8 cellular contexts compared by ENCODE assay signal in genomic region chr16:70267516-70267915, GRCh38. TPM values are rescaled to one million over a fixed set of nuclear protein-coding genes. Genes with fewer than 3 reads are reported as not detected.
DNase-seq lines count a peak whose midpoint lies in the region; ATAC-seq, FAIRE-seq and TF ChIP-seq lines count a peak whose summit lies in the region.

No MANE protein-coding gene starts in this region.

- no peaks in the 10 kb centered on the region for H3K9me3 ChIP-seq in adipocyte (ENCODE audit: control insufficient read depth, low read length)
- no peaks in the 10 kb centered on the region for H3K9me3 ChIP-seq in keratinocyte (ENCODE audit: control insufficient read depth, low read depth, low read length)

- H3K27me3 Mint-ChIP-seq in activated naive CD4-positive, alpha-beta T cell treated with anti-CD3 and anti-CD28 coated beads, Interleukin-2, amount 10 ng/mL, durations not matched to agents 7 days and 5 days: no peaks in the 10 kb centered on the region

- H2AFZ ChIP-seq in keratinocyte (ENCODE audit: control insufficient read depth, low read length): no peak overlapping the region

- H3K4me1 Mint-ChIP-seq in activated naive CD4-positive, alpha-beta T cell treated with anti-CD3 and anti-CD28 coated beads, Interleukin-2, amount 10 ng/mL, durations not matched to agents 7 days and 5 days: no peaks in the 10 kb centered on the region

- no peaks in the 10 kb centered on the region for H3K4me1 ChIP-seq in adipocyte (ENCODE audit: control insufficient read depth, insufficient read depth, low read length)
- no peaks in the 10 kb centered on the region for H3K4me1 ChIP-seq in keratinocyte (ENCODE audit: control insufficient read depth, extremely low read depth, insufficient read depth, low read length)

- DNase-seq in activated naive CD4-positive, alpha-beta T cell treated with anti-CD3 and anti-CD28 coated beads, Interleukin-2, amount 10 ng/mL, durations not matched to agents 7 days and 5 days: peak; percentile 49
- no peak for DNase-seq in activated naive CD4-positive, alpha-beta T cell treated with anti-CD3 and anti-CD28 coated beads, Interleukin-2, amount 50 U/mL, for 16 hours
- DNase-seq in LHCN-M2 (ENCODE audit: low read depth) (peak; percentile 52), adipocyte (ENCODE audit: low read depth) (peak; percentile 47), keratinocyte (ENCODE audit: low read depth, low spot score) (no peak)

- ATAC-seq in HG02885 (IDR thresholded peaks at IDR 0.05; ENCODE audit: poor library complexity, unreplicated experiment) (no peak), GM19324 (IDR thresholded peaks at IDR 0.05; ENCODE audit: low FRiP score, unreplicated experiment) (no peak), GM21447 (IDR thresholded peaks at IDR 0.05; ENCODE audit: unreplicated experiment) (no peak)

- H3K9ac ChIP-seq in adipocyte (ENCODE audit: low read length): no peak overlapping the region
- H3K9ac ChIP-seq in keratinocyte (ENCODE audit: control insufficient read depth, extremely low read depth, insufficient read depth, low read length): no peak overlapping the region

- H3K27ac ChIP-seq in keratinocyte (ENCODE audit: control insufficient read depth, insufficient read depth, low read length): no peak overlapping the region

- no peaks in the 10 kb centered on the region for H4K20me1 ChIP-seq in keratinocyte (ENCODE audit: control insufficient read depth, extremely low read depth, insufficient read depth, low read length)

- H3K36me3 Mint-ChIP-seq in activated naive CD4-positive, alpha-beta T cell treated with anti-CD3 and anti-CD28 coated beads, Interleukin-2, amount 10 ng/mL, durations not matched to agents 7 days and 5 days: peaks cover 49% of the 10 kb centered on the region

- H3K4me3 ChIP-seq in adipocyte (ENCODE audit: low read length): no peak overlapping the region
- no peak overlapping the region for H3K4me3 ChIP-seq in keratinocyte (ENCODE audit: control insufficient read depth in 2 of 3, extremely low read depth in 1 of 3, insufficient read depth in 2 of 3, low read depth in 1 of 3, low read length in 3 of 3)

- H3K79me2 ChIP-seq in keratinocyte (ENCODE audit: control insufficient read depth, insufficient read depth, low read length): no peaks in the 10 kb centered on the region

- peak; percentile 17 for FAIRE-seq in keratinocyte (lab: Jason Lieb, UNC)

- CTCF ChIA-PET in activated naive CD4-positive, alpha-beta T cell treated with anti-CD3 and anti-CD28 coated beads, Interleukin-2, amount 10 ng/mL, durations not matched to agents 7 days and 5 days (lab: Charles Lee): interaction anchor here (0.7 to 2.8 kb wide), 15 partner anchors 9 to 470 kb away, joined by 3 to 15 read pairs (median 4); partner anchors contain the start of genes AARS1 and EXOSC6

- H3K27ac Mint-ChIP-seq in activated naive CD4-positive, alpha-beta T cell treated with anti-CD3 and anti-CD28 coated beads, Interleukin-2, amount 10 ng/mL, durations not matched to agents 7 days and 5 days: no peak overlapping the region

- TF ChIP-seq CTCF in keratinocyte (optimal IDR thresholded peaks at IDR 0.05 in 1 of 3, IDR thresholded peaks at IDR 0.05 in 1 of 3, conservative IDR thresholded peaks at IDR 0.05 in 1 of 3; ENCODE audit: extremely low read depth in 1 of 3, insufficient read depth in 2 of 3, low read length in 3 of 3): peak; percentile 51 to 66 (median 60)

- H3K27me3 ChIP-seq in adipocyte (replicated peaks; ENCODE audit: control insufficient read depth, insufficient read depth, low read length) (no peaks in the 10 kb centered on the region), keratinocyte (ENCODE audit: control insufficient read depth, extremely low read depth, insufficient read depth, low read length) (no peaks in the 10 kb centered on the region)

- no peak overlapping the region for H3K4me2 ChIP-seq in keratinocyte (ENCODE audit: control insufficient read depth, extremely low read depth, insufficient read depth, low read depth, low read length)

- H3K36me3 ChIP-seq in adipocyte (ENCODE audit: control insufficient read depth, insufficient read depth, low read length, severe bottlenecking) (peaks cover 94% of the 10 kb centered on the region), keratinocyte (ENCODE audit: control insufficient read depth in 2 of 2, extremely low read depth in 1 of 2, insufficient read depth in 2 of 2, low read length in 2 of 2) (peaks cover 37 to 41% of the 10 kb centered on the region in 2 experiments)

- H3K9me3 Mint-ChIP-seq in activated naive CD4-positive, alpha-beta T cell treated with anti-CD3 and anti-CD28 coated beads, Interleukin-2, amount 10 ng/mL, durations not matched to agents 7 days and 5 days: no peaks in the 10 kb centered on the region

- no peaks in the 10 kb centered on the region for H3K9me1 ChIP-seq in keratinocyte (ENCODE audit: control insufficient read depth, extremely low read depth, insufficient read depth, low read length)

- dilution Hi-C loops in keratinocyte (cut with MboI; ENCODE audit: extremely low pct_ligation_motif_present, low sequenced_read_pairs): no loop called here

- no peak overlapping the region for H3K4me3 Mint-ChIP-seq in activated naive CD4-positive, alpha-beta T cell treated with anti-CD3 and anti-CD28 coated beads, Interleukin-2, amount 10 ng/mL, durations not matched to agents 7 days and 5 days

RNA-seq across cellular contexts. Expression of gene EXOSC6, which starts 15.8 kb away (rescaled TPM):
- total RNA-seq in LHCN-M2 (2014; rRNA removed): 31.3 and 33.4 TPM in 2 replicates
- polyA plus RNA-seq in LHCN-M2 (2012): 8.2 TPM
- 5.9 to 9.6 TPM (median 7.5 TPM) in 3 replicates for polyA plus RNA-seq in keratinocyte
- 4.6 TPM for polyA plus RNA-seq in keratinocyte (2011; ENCODE audit: low read depth)
- 5.9 and 6.6 TPM in 2 replicates for polyA plus RNA-seq in keratinocyte (2011; cell fraction: cytosol; rRNA removed)
- polyA plus RNA-seq in keratinocyte (2011; cell fraction: nucleus; rRNA removed): 13.0 and 13.3 TPM in 2 replicates
- polyA plus RNA-seq in keratinocyte (2012; ENCODE audit: low replicate concordance): 6.7 and 8.0 TPM in 2 replicates
- 5.4 to 6.8 TPM (median 5.8 TPM) in 3 replicates for polyA minus RNA-seq in keratinocyte
- polyA minus RNA-seq in keratinocyte (2011; cell fraction: cytosol; rRNA and poly(A)+ RNA removed): 15.9 TPM
- polyA minus RNA-seq in keratinocyte (2011; cell fraction: nucleus; rRNA and poly(A)+ RNA removed): 9.6 and 12.3 TPM in 2 replicates

RNA-seq across cellular contexts. Expression of gene AARS1, which starts 21.8 kb away (rescaled TPM):
- 50.8 and 54.3 TPM in 2 replicates for total RNA-seq in LHCN-M2 (2014; rRNA removed)
- polyA plus RNA-seq in LHCN-M2 (2012): 76.5 TPM
- polyA plus RNA-seq in keratinocyte: 78.3 to 99.2 TPM (median 83.7 TPM) in 3 replicates
- polyA plus RNA-seq in keratinocyte (2011; ENCODE audit: low read depth): 95.7 TPM
- polyA plus RNA-seq in keratinocyte (2011; cell fraction: cytosol; rRNA removed): 59.2 and 59.4 TPM in 2 replicates
- 123 and 127 TPM in 2 replicates for polyA plus RNA-seq in keratinocyte (2011; cell fraction: nucleus; rRNA removed)
- 82.4 and 139 TPM in 2 replicates for polyA plus RNA-seq in keratinocyte (2012; ENCODE audit: low replicate concordance)
- 107 to 118 TPM (median 118 TPM) in 3 replicates for polyA minus RNA-seq in keratinocyte
- polyA minus RNA-seq in keratinocyte (2011; cell fraction: cytosol; rRNA and poly(A)+ RNA removed): 68.1 TPM
- 83.9 and 123 TPM in 2 replicates for polyA minus RNA-seq in keratinocyte (2011; cell fraction: nucleus; rRNA and poly(A)+ RNA removed)

RNA-seq across cellular contexts. Expression of gene DDX19B, which starts 31.5 kb away (rescaled TPM):
- total RNA-seq in LHCN-M2 (2014; rRNA removed): 27.0 and 28.1 TPM in 2 replicates
- 30.6 TPM for polyA plus RNA-seq in LHCN-M2 (2012)
- 17.5 to 38.9 TPM (median 24.6 TPM) in 3 replicates for polyA plus RNA-seq in keratinocyte
- 47.4 TPM for polyA plus RNA-seq in keratinocyte (2011; ENCODE audit: low read depth)
- 27.8 and 29.6 TPM in 2 replicates for polyA plus RNA-seq in keratinocyte (2011; cell fraction: cytosol; rRNA removed)
- polyA plus RNA-seq in keratinocyte (2011; cell fraction: nucleus; rRNA removed): 27.3 and 34.1 TPM in 2 replicates
- 21.3 and 26.1 TPM in 2 replicates for polyA plus RNA-seq in keratinocyte (2012; ENCODE audit: low replicate concordance)
- polyA minus RNA-seq in keratinocyte: 10.0 to 16.6 TPM (median 14.2 TPM) in 3 replicates
- polyA minus RNA-seq in keratinocyte (2011; cell fraction: cytosol; rRNA and poly(A)+ RNA removed): 6.7 TPM
- 3.0 and 6.9 TPM in 2 replicates for polyA minus RNA-seq in keratinocyte (2011; cell fraction: nucleus; rRNA and poly(A)+ RNA removed)

Comparison
In these comparisons a context has a peak if more than half of its experiments do, and no peak if none do; other contexts are left out.
1. DNase-seq: peak in activated naive CD4-positive, alpha-beta T cell treated with anti-CD3 and anti-CD28 coated beads, Interleukin-2, amount 10 ng/mL, durations not matched to agents 7 days and 5 days (single experiment), LHCN-M2 (single experiment) and adipocyte (single experiment); none in activated naive CD4-positive, alpha-beta T cell treated with anti-CD3 and anti-CD28 coated beads, Interleukin-2, amount 50 U/mL, for 16 hours (single experiment) and keratinocyte (single experiment).